ENCODE assay signal across 8 cellular contexts in the genomic region with DNA sequence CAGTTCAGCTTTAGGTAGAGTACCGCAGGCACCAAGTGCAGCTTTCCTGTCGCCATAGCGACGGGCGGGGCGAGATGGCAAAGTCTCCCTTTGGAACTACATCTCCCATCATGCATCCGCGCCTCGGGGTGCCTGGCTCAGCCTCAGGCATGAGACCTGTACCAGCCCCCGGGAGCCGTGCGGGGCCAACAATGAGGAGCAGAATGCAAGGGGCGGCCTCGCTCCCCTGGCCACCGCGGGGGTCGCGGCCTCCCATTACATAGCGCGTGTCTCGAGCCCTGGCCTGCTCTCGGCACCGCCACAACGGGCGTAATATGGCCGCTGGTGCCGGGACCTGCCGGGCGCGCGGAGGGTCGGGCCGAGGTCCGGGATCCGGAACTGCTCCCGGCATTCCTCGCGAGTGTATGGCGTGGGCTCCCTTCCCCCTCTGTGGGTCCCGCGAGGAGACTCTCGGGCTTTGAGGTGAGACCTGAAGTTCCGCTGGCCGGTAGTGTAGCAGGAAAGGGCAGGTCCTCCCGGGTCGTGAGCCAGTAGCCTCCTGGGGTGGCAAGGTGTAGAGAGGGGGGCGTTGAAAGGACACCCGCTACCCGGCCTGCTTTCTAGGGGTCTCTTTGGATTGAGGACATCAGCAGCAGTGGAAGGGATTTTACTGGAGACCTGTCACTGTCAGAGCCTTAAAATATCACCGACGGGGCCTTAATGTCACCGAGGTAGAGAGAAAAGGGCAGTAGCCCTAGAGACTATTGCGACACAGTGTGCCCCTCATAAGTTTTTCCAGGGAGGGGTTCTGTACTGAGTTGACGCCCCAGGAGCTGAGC. TPM values are rescaled to one million over a fixed set of nuclear protein-coding genes. Genes with fewer than 3 reads are reported as not detected.
DNase-seq lines count a peak whose midpoint lies in the region; ATAC-seq and TF ChIP-seq lines count a peak whose summit lies in the region.

A gene with protein sequence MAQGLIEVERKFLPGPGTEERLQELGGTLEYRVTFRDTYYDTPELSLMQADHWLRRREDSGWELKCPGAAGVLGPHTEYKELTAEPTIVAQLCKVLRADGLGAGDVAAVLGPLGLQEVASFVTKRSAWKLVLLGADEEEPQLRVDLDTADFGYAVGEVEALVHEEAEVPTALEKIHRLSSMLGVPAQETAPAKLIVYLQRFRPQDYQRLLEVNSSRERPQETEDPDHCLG (plus strand): TSS at position 390 of the 818 bp plus-strand sequence. CDS start 487 bp downstream, outside the sequence.

- under 1% methylated on average over 54 of the region's 54 CpGs for WGBS in right cardiac atrium

- peak within 1 kb of the TSS; percentile 95 for H3K27ac Mint-ChIP-seq in T-helper 17 cell

- peak; percentile 84 for DNase-seq in NCI-H1694 (lab: John Stamatoyannopoulos, UW)
- peak; percentile 80 to 89 (median 83) for DNase-seq in T-helper 17 cell
- DNase-seq in amygdala (lab: John Stamatoyannopoulos, UW), result peak; percentile 59 to 96 (median 89)
- peak; percentile 96 to 98 (median 96) for DNase-seq in right cardiac atrium
- DNase-seq in vagina (ENCODE audit: extremely low spot score in 2 of 2), result no peak

- ATAC-seq in GM18499 (IDR thresholded peaks at IDR 0.05; ENCODE audit: insufficient read depth, unreplicated experiment), result peak; percentile 81
- ATAC-seq in HG02885 (IDR thresholded peaks at IDR 0.05; ENCODE audit: poor library complexity, unreplicated experiment), result peak; percentile 84
- peak; percentile 91 for ATAC-seq in T-helper 17 cell
- peak; percentile 94 for ATAC-seq in right cardiac atrium

- H3K27ac ChIP-seq in right cardiac atrium (ENCODE audit: low read length), result peak within 1 kb of the TSS; percentile 99
- H3K27ac ChIP-seq in rectal smooth muscle tissue (ENCODE audit: low read depth, low read length), result peak within 1 kb of the TSS; percentile 97
- peak within 1 kb of the TSS; percentile 75 for H3K27ac ChIP-seq in vagina

- no peaks in the 10 kb centered on the region for H3K27me3 Mint-ChIP-seq in T-helper 17 cell

- H3K4me3 Mint-ChIP-seq in T-helper 17 cell, result peak within 1 kb of the TSS; percentile 96

- no peak for TF ChIP-seq CTCF in vagina (IDR thresholded peaks at IDR 0.05)

- peaks cover 35% of the 10 kb centered on the region for H3K4me1 Mint-ChIP-seq in T-helper 17 cell

- H3K36me3 ChIP-seq in rectal smooth muscle tissue (ENCODE audit: control insufficient read depth, insufficient read depth, low read length) (peaks cover 8% of the 10 kb centered on the region), vagina (peaks cover 0 to 24% of the 10 kb centered on the region in 2 donors)

- TF ChIP-seq POLR2A in vagina (IDR thresholded peaks at IDR 0.05), result no peak

- no peaks in the 10 kb centered on the region for H3K9me3 ChIP-seq in T-helper 17 cell (ENCODE audit: control insufficient read depth, low read length, poor library complexity, severe bottlenecking)
- no peaks in the 10 kb centered on the region for H3K9me3 ChIP-seq in right cardiac atrium (ENCODE audit: control insufficient read depth, low read length)
- no peaks in the 10 kb centered on the region for H3K9me3 ChIP-seq in vagina

- H3K4me1 ChIP-seq in right cardiac atrium (ENCODE audit: control insufficient read depth, insufficient read depth, low read length) (peaks cover 7% of the 10 kb centered on the region), rectal smooth muscle tissue (ENCODE audit: control insufficient read depth, insufficient read depth, low read length) (peaks cover 6% of the 10 kb centered on the region), vagina (peaks cover 35% of the 10 kb centered on the region)

- H3K9ac ChIP-seq in rectal smooth muscle tissue (ENCODE audit: low read length), result peak within 1 kb of the TSS; percentile 83

- H3K4me3 ChIP-seq in right cardiac atrium (ENCODE audit: low read length), result peak within 1 kb of the TSS; percentile 74
- H3K4me3 ChIP-seq in rectal smooth muscle tissue (ENCODE audit: low read length), result peak within 1 kb of the TSS; percentile 86
- H3K4me3 ChIP-seq in vagina, result peak within 1 kb of the TSS; percentile 60 to 74

- no peaks in the 10 kb centered on the region for H3K36me3 Mint-ChIP-seq in T-helper 17 cell (ENCODE audit: low read depth)

- intact Hi-C loops in right cardiac atrium (cut with DNase I) (loop anchor here in 1 of 4 donors (5.0 kb wide), 1 partner anchor 79 kb away; no protein-coding TSS in a partner anchor), vagina (cut with DNase I) (no loop called here)

- no peaks in the 10 kb centered on the region for H3K27me3 ChIP-seq in right cardiac atrium (ENCODE audit: control insufficient read depth, insufficient read depth)
- no peaks in the 10 kb centered on the region for H3K27me3 ChIP-seq in rectal smooth muscle tissue (ENCODE audit: control insufficient read depth, insufficient read depth, low read length)
- no peaks in the 10 kb centered on the region for H3K27me3 ChIP-seq in vagina

RNA-seq across cellular contexts. Expression of the gene that starts here (rescaled TPM):
- total RNA-seq in T-helper 17 cell (10 to 100 TPM in 1 of 2 donors, 1 to 10 TPM in 1; 10.0 to 13.6 TPM), right cardiac atrium (10 to 100 TPM; 18.8 to 21.5 (median 20.9) TPM), vagina (15.0 TPM)
- 22.9 TPM for polyA plus RNA-seq in right cardiac atrium

Comparison
In these comparisons a context has a peak if more than half of its experiments do, and no peak if none do; other contexts are left out.
1. DNase-seq: peak in NCI-H1694 (single experiment), T-helper 17 cell (3 of 3), amygdala (56 of 56) and right cardiac atrium (3 of 3); none in vagina (0 of 2).
2. Peak in every context shown above with its lines, with median percentiles within 50 percentile points of each other: ATAC-seq, H3K27ac ChIP-seq and H3K4me3 ChIP-seq.